Comparison of ENCODE assay signal across 1 cellular context in genomic region chr2:11628675-11629074, GRCh38.
TF ChIP-seq lines count a peak whose summit lies in the region.

No MANE protein-coding gene starts in this region.

TF ChIP-seq in H1, 55 proteins besides CTCF, POLR2A, EP300 and RAD21:
- TF ChIP-seq E2F6 (IDR thresholded peaks at IDR 0.05), result no peak
- no peak for TF ChIP-seq SP2 (IDR thresholded peaks at IDR 0.05; ENCODE audit: low read length)
- TF ChIP-seq SUZ12 (IDR thresholded peaks at IDR 0.05; ENCODE audit: low read length), result no peak
- no peak for TF ChIP-seq RFX5 (IDR thresholded peaks at IDR 0.05; ENCODE audit: borderline replicate concordance, low read depth, low read length)
TF ChIP-seq in H1: peak in this region for 0.
